Comparison of ENCODE assay signal across 18 cellular contexts in the genomic region with DNA sequence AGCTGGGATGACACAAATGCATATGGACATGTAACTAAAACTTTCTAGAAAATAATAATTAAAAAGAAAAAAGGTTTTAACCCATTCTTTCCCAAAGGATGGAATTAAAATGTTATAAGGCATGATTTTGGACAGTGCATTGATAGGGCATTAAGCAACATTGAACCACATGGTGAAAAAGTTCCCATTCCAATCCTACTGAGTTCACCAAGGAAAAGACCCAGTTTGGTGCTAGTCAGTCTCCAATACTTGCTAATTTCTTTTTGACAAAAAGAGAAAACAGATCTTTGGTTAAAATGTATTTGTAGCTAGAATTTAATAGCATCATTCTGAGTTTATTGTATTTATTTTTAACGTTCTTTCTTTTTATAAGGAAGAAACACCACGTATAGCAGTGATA. TPM values are rescaled to one million over a fixed set of nuclear protein-coding genes. Genes with fewer than 3 reads are reported as not detected.
DNase-seq lines count a peak whose midpoint lies in the region; ATAC-seq and TF ChIP-seq lines count a peak whose summit lies in the region.
"Had no signal": no experiment of that assay in that cellular context is flagged by ENCODE, and none has a peak within 500 bp of the region (broad histone marks: within the 10 kb centered on the region; RNA-seq: fewer than 3 reads in every experiment).

No MANE protein-coding gene starts in this region.

- peak overlapping the region in 1 of 11 experiments; percentile 59; a peak in 1 of 22 replicates for H3K27ac ChIP-seq in BLaER1 treated with 17β-estradiol and CSF1 and Interleukin-3, amounts not matched to agents 10 nM and 100 nM
- H3K27ac ChIP-seq in psoas muscle, result peak overlapping the region; percentile 64
- H3K27ac ChIP-seq: RWPE1, SJSA1 had no signal

- H3K9me3 Mint-ChIP-seq in activated B cell treated with CpG ODN at 0.5 μM for 24 hours, result peaks cover 14% of the 10 kb centered on the region

- ATAC-seq in activated B cell treated with CpG ODN at 0.5 μM for 24 hours (ENCODE audit: low read depth), result no peak
- ATAC-seq in psoas muscle, result no peak

- intact Hi-C loops in activated B cell treated with CpG ODN at 0.5 μM for 24 hours (cut with micrococcal nuclease) (no loop called here), psoas muscle (cut with DNase I) (no loop called here)

- peaks cover 0 to 6% (median 0%) of the 10 kb centered on the region in 11 experiments; a peak in 1 of 22 replicates for H3K27me3 ChIP-seq in BLaER1 treated with 17β-estradiol and CSF1 and Interleukin-3, amounts not matched to agents 10 nM and 100 nM
- no peaks in the 10 kb centered on the region for H3K27me3 ChIP-seq in psoas muscle (ENCODE audit: insufficient read depth in 3 of 3, low read length in 2 of 3)
- H3K27me3 ChIP-seq: SJSA1 had no signal

- H3K36me3 ChIP-seq in BLaER1 treated with 17β-estradiol and CSF1 and Interleukin-3, amounts not matched to agents 10 nM and 100 nM, result peaks cover 0 to 17% (median 6%) of the 10 kb centered on the region in 11 experiments; a peak in 18 of 22 replicates
- peaks cover 0 to 8% of the 10 kb centered on the region in 2 donors for H3K36me3 ChIP-seq in psoas muscle (ENCODE audit: insufficient read depth in 1 of 2, low read depth in 1 of 2)
- H3K36me3 ChIP-seq: SJSA1 had no signal

- TF ChIP-seq CTCF in activated B cell treated with CpG ODN at 0.5 μM for 24 hours (IDR thresholded peaks at IDR 0.05) (no peak), psoas muscle (IDR thresholded peaks at IDR 0.05) (no peak)

- 71 to 86% (median 81%) methylated on average over 2 of the region's 2 CpGs for WGBS in psoas muscle, 3 donors

- POLR2A ChIA-PET in activated B cell treated with CpG ODN at 0.5 μM for 24 hours (lab: Charles Lee), result interaction anchor here (0.8 to 1.6 kb wide), 4 partner anchors 192 to 390 kb away, joined by 3 to 11 read pairs (median 4); a partner anchor contains a TSS

- no peaks in the 10 kb centered on the region; a peak in 1 of 22 replicates for H4K20me1 ChIP-seq in BLaER1 treated with 17β-estradiol and CSF1 and Interleukin-3, amounts not matched to agents 10 nM and 100 nM

- H3K9me3 ChIP-seq in BLaER1 treated with 17β-estradiol and CSF1 and Interleukin-3, amounts not matched to agents 10 nM and 100 nM (replicated peaks in 1 of 11), result peaks cover 18 to 31% (median 20%) of the 10 kb centered on the region in 11 experiments
- peaks cover 8% of the 10 kb centered on the region for H3K9me3 ChIP-seq in psoas muscle
- H3K9me3 ChIP-seq: SJSA1 had no signal

- peak overlapping the region in 7 of 11 experiments; percentile 71 to 84 (median 78); a peak in 9 of 22 replicates for H3K4me2 ChIP-seq in BLaER1 treated with 17β-estradiol and CSF1 and Interleukin-3, amounts not matched to agents 10 nM and 100 nM

- DNase-seq in AG08395 (ENCODE audit: low spot score) (peak; percentile 29), activated B cell treated with CpG ODN at 0.5 μM for 24 hours (no peak), psoas muscle (no peak), SW 1271 (lab: John Stamatoyannopoulos, UW) (no peak), NCI-H2227 treated with DMSO at 0.1 percent for 48 hours (lab: John Stamatoyannopoulos, UW) (no peak), T-helper 1 cell (no peak), cerebellum (ENCODE audit: low spot score) (no peak)
- DNase-seq: COR-L47, DMS153, EL, HCEC 1CT, IMR-90, NCI-H1417, NCI-H2029, NCI-H510A treated with DMSO at 0.1 percent for 48 hours had no signal

- H3K4me1 Mint-ChIP-seq in activated B cell treated with CpG ODN at 0.5 μM for 24 hours, result peaks cover 28% of the 10 kb centered on the region

- peaks cover 10 to 21% (median 14%) of the 10 kb centered on the region in 10 experiments; a peak in 19 of 20 replicates for H3K4me1 ChIP-seq in BLaER1 treated with 17β-estradiol and CSF1 and Interleukin-3, amounts not matched to agents 10 nM and 100 nM
- H3K4me1 ChIP-seq in psoas muscle, result peaks cover 13% of the 10 kb centered on the region
- H3K4me1 ChIP-seq: SJSA1 had no signal

- H3K4me3 ChIP-seq in BLaER1 treated with 17β-estradiol and CSF1 and Interleukin-3, amounts not matched to agents 10 nM and 100 nM, result no peak overlapping the region
- H3K4me3 ChIP-seq in psoas muscle, result no peak overlapping the region
- H3K4me3 ChIP-seq: SJSA1 had no signal

- H3K27me3 Mint-ChIP-seq in activated B cell treated with CpG ODN at 0.5 μM for 24 hours, result no peaks in the 10 kb centered on the region

- H3K4me3 Mint-ChIP-seq in activated B cell treated with CpG ODN at 0.5 μM for 24 hours, result no peak overlapping the region

- CTCF ChIA-PET in activated B cell treated with CpG ODN at 0.5 μM for 24 hours (lab: Charles Lee), result interaction anchor here (1.0 to 1.7 kb wide), 5 partner anchors 10 to 367 kb away, joined by 4 to 5 read pairs (median 4); no protein-coding TSS in a partner anchor

- peak overlapping the region in 1 of 11 experiments; percentile 57; a peak in 1 of 22 replicates for H3K9ac ChIP-seq in BLaER1 treated with 17β-estradiol and CSF1 and Interleukin-3, amounts not matched to agents 10 nM and 100 nM

- peak overlapping the region; percentile 98 for H3K27ac Mint-ChIP-seq in activated B cell treated with CpG ODN at 0.5 μM for 24 hours

- H3K36me3 Mint-ChIP-seq in activated B cell treated with CpG ODN at 0.5 μM for 24 hours (ENCODE audit: low read depth), result no peaks in the 10 kb centered on the region

RNA-seq across cellular contexts. Expression of a gene that starts 28.1 kb away (rescaled TPM):
- 0.20 TPM in 1 of 2 replicates, not detected in the other for total RNA-seq in activated B cell treated with CpG ODN at 0.5 μM for 24 hours
- total RNA-seq in psoas muscle, result 10 to 100 TPM; 11.0 to 25.4 (median 17.7) TPM
- polyA plus RNA-seq in psoas muscle, result 10 to 100 TPM in 1 of 3 donors, 1 to 10 TPM in 2; 8.0 to 22.8 (median 9.9) TPM
- total RNA-seq in cerebellum, result 8.4 TPM
